Comparison of ENCODE assay signal across 8 cellular contexts in the genomic region with DNA sequence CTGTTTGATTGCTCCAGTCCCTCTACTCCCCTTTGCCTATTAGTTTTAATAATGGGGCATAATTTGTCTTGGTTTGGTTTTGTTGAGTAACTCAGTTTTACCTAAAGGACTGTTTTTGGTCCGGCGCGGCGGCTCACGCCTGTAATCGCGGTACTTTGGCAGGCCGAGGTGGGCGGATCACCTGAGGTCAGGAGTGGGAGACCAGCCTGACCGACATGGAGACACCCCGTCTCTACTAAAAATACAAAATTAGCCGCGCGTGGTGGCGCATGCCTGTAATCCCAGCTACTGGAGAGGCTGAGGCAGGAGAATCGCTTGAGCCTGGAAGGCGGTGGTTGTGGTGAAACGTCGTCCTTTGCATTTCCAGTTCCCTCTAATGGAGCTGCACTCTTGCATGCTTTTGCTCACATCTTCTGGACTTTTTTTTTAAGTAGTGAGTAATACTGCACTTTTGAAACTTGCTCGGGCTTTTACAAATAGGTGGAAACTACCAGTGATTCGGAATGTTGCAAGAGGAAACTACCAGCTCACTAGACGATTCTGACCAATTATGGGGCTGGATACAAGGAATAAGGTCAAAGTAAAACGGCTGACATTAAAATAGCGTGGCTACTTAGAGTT. TPM values are rescaled to one million over a fixed set of nuclear protein-coding genes. Genes with fewer than 3 reads are reported as not detected.
DNase-seq lines count a peak whose midpoint lies in the region; ATAC-seq and TF ChIP-seq lines count a peak whose summit lies in the region.

No MANE protein-coding gene starts in this region.

- peaks cover 0 to 43% (median 35%) of the 10 kb centered on the region in 4 donors for H3K4me1 ChIP-seq in tibial artery

- ATAC-seq in GM19043 (IDR thresholded peaks at IDR 0.05; ENCODE audit: low read depth, unreplicated experiment), result peak; percentile 1
- peak; percentile 14 for ATAC-seq in HG03159 (IDR thresholded peaks at IDR 0.05; ENCODE audit: unreplicated experiment)
- ATAC-seq in SK-N-SH treated with all-trans-retinoic acid at 6 μM for 48 hours, result peak; percentile 17
- ATAC-seq in naive B cell (ENCODE audit: low read depth in 2 of 2), result peak; percentile 0 to 1

- no peaks in the 10 kb centered on the region for H3K9me3 Mint-ChIP-seq in naive B cell

- peak; percentile 80 for DNase-seq in AG09309 (ENCODE audit: low read depth)
- DNase-seq in dedifferentiated amniotic fluid mesenchymal stem cell (ENCODE audit: extremely low spot score), result peak; percentile 47
- no peak for DNase-seq in naive B cell
- DNase-seq in tibial artery, result peak; percentile 35 to 68
- DNase-seq in mucosa of gallbladder (ENCODE audit: low spot score), result no peak

- H3K27me3 ChIP-seq in tibial artery, result no peaks in the 10 kb centered on the region

- H3K36me3 ChIP-seq in tibial artery, result peaks cover 27 to 30% (median 29%) of the 10 kb centered on the region in 3 donors

- no peaks in the 10 kb centered on the region for H3K27me3 Mint-ChIP-seq in naive B cell

- peak overlapping the region; percentile 39 to 96 (median 93) for H3K27ac Mint-ChIP-seq in naive B cell

- peaks cover 13 to 36% (median 18%) of the 10 kb centered on the region in 3 donors for H3K4me1 Mint-ChIP-seq in naive B cell

- intact Hi-C loops in tibial artery (cut with DNase I; ENCODE audit: low total_unique reads), result loop anchor here (1.0 kb wide), 1 partner anchor 32 kb away; no protein-coding TSS in a partner anchor

- H3K4me3 ChIP-seq in AG09309 (ENCODE audit: control insufficient read depth, low read depth, low read length) (peak overlapping the region; percentile 20), tibial artery (peak overlapping the region; percentile 82 to 88)

- TF ChIP-seq CTCF in AG09309 (IDR thresholded peaks at IDR 0.05; ENCODE audit: control insufficient read depth, insufficient read depth, low read depth, low read length, missing control alignments), result no peak
- TF ChIP-seq CTCF in tibial artery (IDR thresholded peaks at IDR 0.05), result no peak

- no peaks in the 10 kb centered on the region for H3K9me3 ChIP-seq in tibial artery

- peak overlapping the region; percentile 79 to 98 for H3K27ac ChIP-seq in tibial artery

- peaks cover 7 to 13% of the 10 kb centered on the region in 2 donors for H3K36me3 Mint-ChIP-seq in naive B cell

- peak overlapping the region; percentile 80 to 94 (median 88) for H3K4me3 Mint-ChIP-seq in naive B cell

TF ChIP-seq in SK-N-SH treated with all-trans-retinoic acid at 6 μM for 48 hours, 23 proteins besides CTCF, POLR2A, EP300 and RAD21:
- TF ChIP-seq ZC3H10 (CRISPR knock-in tag; IDR thresholded peaks at IDR 0.05) (no peak), BACH2 (CRISPR knock-in tag; IDR thresholded peaks at IDR 0.05; ENCODE audit: borderline replicate concordance) (no peak), PATZ1 (CRISPR knock-in tag; IDR thresholded peaks at IDR 0.05; ENCODE audit: borderline replicate concordance) (no peak), ZFP30 (CRISPR knock-in tag; IDR thresholded peaks at IDR 0.05) (no peak), ISL1 (CRISPR knock-in tag; IDR thresholded peaks at IDR 0.05) (no peak)

RNA-seq across cellular contexts. Expression of gene MAML1, which starts 0.7 kb away (rescaled TPM):
- polyA plus RNA-seq in naive B cell (ENCODE audit: low read depth in 6 of 6), result 1 to 10 TPM; 2.0 to 9.5 (median 3.4) TPM
- 36.6 TPM for total RNA-seq in mucosa of gallbladder

RNA-seq across cellular contexts. Expression of gene CANX, which starts 33.1 kb away (rescaled TPM):
- polyA plus RNA-seq in naive B cell (ENCODE audit: low read depth in 6 of 6), result 100 to 1,000 TPM; 170 to 216 (median 197) TPM
- 696 TPM for total RNA-seq in mucosa of gallbladder

RNA-seq across cellular contexts. Expression of gene CBY3, which starts 51.1 kb away (rescaled TPM):
- under 1 TPM in 1 of 6 donors, not detected in 5; 0.39 TPM for polyA plus RNA-seq in naive B cell (ENCODE audit: low read depth in 6 of 6)
- not detected for total RNA-seq in mucosa of gallbladder

Comparison
In these comparisons a context has a peak if more than half of its experiments do, and no peak if none do; other contexts are left out.
1. DNase-seq: peak in AG09309 (single experiment), dedifferentiated amniotic fluid mesenchymal stem cell (single experiment) and tibial artery (2 of 2); none in naive B cell (single experiment) and mucosa of gallbladder (single experiment).
2. Peak in every context shown above with its lines, with median percentiles within 50 percentile points of each other: ATAC-seq.